15 cellular contexts compared by ENCODE assay signal in genomic region chr12:73514672-73515071, GRCh38.
DNase-seq lines count a peak whose midpoint lies in the region; ATAC-seq and TF ChIP-seq lines count a peak whose summit lies in the region.
"Had no signal": no experiment of that assay in that cellular context is flagged by ENCODE, and none has a peak within 500 bp of the region (broad histone marks: within the 10 kb centered on the region; RNA-seq: fewer than 3 reads in every experiment).

No MANE protein-coding gene starts in this region.

- CTCF ChIA-PET in GM10248 (lab: Yijun Ruan, JAX), result interaction anchor here (1.0 to 1.9 kb wide), 2 partner anchors 9 to 18 kb away, joined by 4 to 6 read pairs; no protein-coding TSS in a partner anchor

- ATAC-seq in GM21825 (IDR thresholded peaks at IDR 0.05; ENCODE audit: unreplicated experiment), result no peak
- ATAC-seq: activated CD4-positive, CD25-positive, alpha-beta regulatory T cell treated with anti-CD3 and anti-CD28 coated beads, Interleukin-2, amount 50 U/mL, for 24 hours; heart right ventricle; right lobe of liver had no signal

- no peaks in the 10 kb centered on the region for H3K36me3 ChIP-seq in H7 (replicated peaks; ENCODE audit: control insufficient read depth, insufficient read depth, low read length)
- H3K36me3 ChIP-seq: heart right ventricle, right lobe of liver had no signal

- H3K4me3 ChIP-seq in H7 (ENCODE audit: insufficient read depth, low read depth, low read length), result no peak overlapping the region
- H3K4me3 ChIP-seq: heart right ventricle, right lobe of liver had no signal

- no peak for TF ChIP-seq CTCF in GM10248 (IDR thresholded peaks at IDR 0.05; ENCODE audit: control extremely low read depth, extremely low read depth, low read depth, missing control alignments)

- DNase-seq in ELF-1 (ENCODE audit: low read depth, low spot score) (peak; percentile 9), H7 (peak; percentile 23), RPMI8226 (peak; percentile 20), iPS-NIHi7 (ENCODE audit: extremely low spot score) (peak; percentile 29), GM10248 (ENCODE audit: extremely low spot score) (no peak), DMS79 (lab: John Stamatoyannopoulos, UW) (no peak), AG20443 (ENCODE audit: low spot score) (no peak)
- DNase-seq: activated gamma-delta T cell treated with Interleukin-2 at 50 U/mL for 16 hours, heart right ventricle, KG1, NCI-H1417 treated with DMSO at 0.1 percent for 48 hours, nucleus accumbens, right lobe of liver had no signal

- no peaks in the 10 kb centered on the region for H3K27me3 ChIP-seq in H7 (ENCODE audit: control insufficient read depth, insufficient read depth, low read length)
- H3K27me3 ChIP-seq: heart right ventricle, right lobe of liver had no signal

- POLR2A ChIA-PET in GM10248 (lab: Yijun Ruan, JAX), result no interaction called here

Comparison
In these comparisons a context has a peak if more than half of its experiments do, and no peak if none do; other contexts are left out.
1. DNase-seq: peak in ELF-1 (single experiment), H7 (single experiment), RPMI8226 (single experiment) and iPS-NIHi7 (single experiment); none in GM10248 (single experiment), DMS79 (single experiment) and AG20443 (single experiment).